Comparison of ENCODE assay signal across 8 cellular contexts in genomic region chr20:47610247-47610944, GRCh38.
DNase-seq lines count a peak whose midpoint lies in the region; ATAC-seq and TF ChIP-seq lines count a peak whose summit lies in the region.

No MANE protein-coding gene starts in this region.

- peaks cover 62% of the 10 kb centered on the region for H3K4me1 ChIP-seq in CD4-positive, CD25-positive, alpha-beta regulatory T cell (ENCODE audit: control insufficient read depth, insufficient read depth, low read length, poor library complexity, severe bottlenecking)
- H3K4me1 ChIP-seq in prostate gland (replicated peaks) = no peaks in the 10 kb centered on the region

- H3K27me3 ChIP-seq in CD4-positive, CD25-positive, alpha-beta regulatory T cell (ENCODE audit: control insufficient read depth, insufficient read depth, low read length) = no peaks in the 10 kb centered on the region
- no peaks in the 10 kb centered on the region for H3K27me3 ChIP-seq in prostate gland (replicated peaks; ENCODE audit: insufficient read depth)

- no peaks in the 10 kb centered on the region for H3K9me3 ChIP-seq in CD4-positive, CD25-positive, alpha-beta regulatory T cell (ENCODE audit: control insufficient read depth in 2 of 2, low read length in 2 of 2)
- no peaks in the 10 kb centered on the region for H3K9me3 ChIP-seq in prostate gland

- H3K27ac ChIP-seq in CD4-positive, CD25-positive, alpha-beta regulatory T cell (ENCODE audit: insufficient read depth, low read length, poor library complexity, severe bottlenecking) = peak overlapping the region; percentile 61
- H3K27ac ChIP-seq in prostate gland = no peak overlapping the region

- H3K27ac Mint-ChIP-seq in CD4-positive, CD25-positive, alpha-beta regulatory T cell = peak overlapping the region; percentile 71 to 91 (median 85)
- H3K27ac Mint-ChIP-seq in T-helper 1 cell treated with Interleukin-12 subunit alpha and Interleukin-12 subunit beta and Interleukin-4 antibody, amounts not matched to agents 30 μg/mL and 1 μg/mL, for 36 hours = peak overlapping the region; percentile 96

- ATAC-seq in CD4-positive, CD25-positive, alpha-beta regulatory T cell (ENCODE audit: low read depth in 2 of 2) = peak; percentile 93 to 94
- ATAC-seq in HG02870 (IDR thresholded peaks at IDR 0.05; ENCODE audit: unreplicated experiment) = peak; percentile 66

- TF ChIP-seq POLR2A in prostate gland (IDR thresholded peaks at IDR 0.05) = no peak

- peak overlapping the region; percentile 60 for H3K4me3 ChIP-seq in CD4-positive, CD25-positive, alpha-beta regulatory T cell (ENCODE audit: low read depth, low read length)
- H3K4me3 ChIP-seq in prostate gland = no peak overlapping the region

- H3K27me3 Mint-ChIP-seq in CD4-positive, CD25-positive, alpha-beta regulatory T cell = no peaks in the 10 kb centered on the region
- no peaks in the 10 kb centered on the region for H3K27me3 Mint-ChIP-seq in T-helper 1 cell treated with Interleukin-12 subunit alpha and Interleukin-12 subunit beta and Interleukin-4 antibody, amounts not matched to agents 30 μg/mL and 1 μg/mL, for 36 hours (ENCODE audit: low read depth)

- H3K4me3 Mint-ChIP-seq in CD4-positive, CD25-positive, alpha-beta regulatory T cell = peak overlapping the region; percentile 30 to 79 (median 66)
- peak overlapping the region; percentile 77 for H3K4me3 Mint-ChIP-seq in T-helper 1 cell treated with Interleukin-12 subunit alpha and Interleukin-12 subunit beta and Interleukin-4 antibody, amounts not matched to agents 30 μg/mL and 1 μg/mL, for 36 hours

- peaks cover 59 to 82% (median 75%) of the 10 kb centered on the region in 4 donors for H3K4me1 Mint-ChIP-seq in CD4-positive, CD25-positive, alpha-beta regulatory T cell
- H3K4me1 Mint-ChIP-seq in T-helper 1 cell treated with Interleukin-12 subunit alpha and Interleukin-12 subunit beta and Interleukin-4 antibody, amounts not matched to agents 30 μg/mL and 1 μg/mL, for 36 hours (ENCODE audit: low read depth) = peaks cover 62% of the 10 kb centered on the region

- no peaks in the 10 kb centered on the region for H3K9me3 Mint-ChIP-seq in CD4-positive, CD25-positive, alpha-beta regulatory T cell
- H3K9me3 Mint-ChIP-seq in T-helper 1 cell treated with Interleukin-12 subunit alpha and Interleukin-12 subunit beta and Interleukin-4 antibody, amounts not matched to agents 30 μg/mL and 1 μg/mL, for 36 hours = no peaks in the 10 kb centered on the region

- H3K36me3 ChIP-seq in CD4-positive, CD25-positive, alpha-beta regulatory T cell (ENCODE audit: control insufficient read depth, insufficient read depth, low read length) = no peaks in the 10 kb centered on the region
- H3K36me3 ChIP-seq in prostate gland = no peaks in the 10 kb centered on the region

- intact Hi-C loops in prostate gland (cut with DNase I) = loop anchor here (10.0 kb wide), 2 partner anchors 106 to 856 kb away; partner anchors contain the start of gene NCOA3

- TF ChIP-seq CTCF in prostate gland (IDR thresholded peaks at IDR 0.05) = no peak

- peaks cover 7% of the 10 kb centered on the region for H3K36me3 Mint-ChIP-seq in CD4-positive, CD25-positive, alpha-beta regulatory T cell
- peaks cover 27% of the 10 kb centered on the region for H3K36me3 Mint-ChIP-seq in T-helper 1 cell treated with Interleukin-12 subunit alpha and Interleukin-12 subunit beta and Interleukin-4 antibody, amounts not matched to agents 30 μg/mL and 1 μg/mL, for 36 hours (ENCODE audit: low read depth)

- 82% methylated on average over 6 of the region's 6 CpGs for WGBS in prostate gland

- DNase-seq in CD4-positive, CD25-positive, alpha-beta regulatory T cell = peak; percentile 35 to 78 (median 36)
- DNase-seq in amniotic epithelial cell (ENCODE audit: low read depth) = peak; percentile 79
- DNase-seq in medulla oblongata (ENCODE audit: extremely low spot score) = peak; percentile 12
- DNase-seq in stimulated activated CD8-positive, alpha-beta memory T cell treated with anti-CD3 and anti-CD28 coated beads, Interleukin-7, amount 100 ng/mL, for 24 hours (ENCODE audit: low read depth) = peak; percentile 60
- no peak for DNase-seq in GOT3 (lab: John Stamatoyannopoulos, UW)
- DNase-seq in prostate gland (ENCODE audit: low spot score) = no peak

Comparison
In these comparisons a context has a peak if more than half of its experiments do, and no peak if none do; other contexts are left out.
1. DNase-seq: peak in CD4-positive, CD25-positive, alpha-beta regulatory T cell (3 of 3), amniotic epithelial cell (single experiment), medulla oblongata (single experiment) and stimulated activated CD8-positive, alpha-beta memory T cell treated with anti-CD3 and anti-CD28 coated beads, Interleukin-7, amount 100 ng/mL, for 24 hours (single experiment); none in GOT3 (single experiment) and prostate gland (single experiment).